ENCODE assay signal across 18 cellular contexts in the genomic region with DNA sequence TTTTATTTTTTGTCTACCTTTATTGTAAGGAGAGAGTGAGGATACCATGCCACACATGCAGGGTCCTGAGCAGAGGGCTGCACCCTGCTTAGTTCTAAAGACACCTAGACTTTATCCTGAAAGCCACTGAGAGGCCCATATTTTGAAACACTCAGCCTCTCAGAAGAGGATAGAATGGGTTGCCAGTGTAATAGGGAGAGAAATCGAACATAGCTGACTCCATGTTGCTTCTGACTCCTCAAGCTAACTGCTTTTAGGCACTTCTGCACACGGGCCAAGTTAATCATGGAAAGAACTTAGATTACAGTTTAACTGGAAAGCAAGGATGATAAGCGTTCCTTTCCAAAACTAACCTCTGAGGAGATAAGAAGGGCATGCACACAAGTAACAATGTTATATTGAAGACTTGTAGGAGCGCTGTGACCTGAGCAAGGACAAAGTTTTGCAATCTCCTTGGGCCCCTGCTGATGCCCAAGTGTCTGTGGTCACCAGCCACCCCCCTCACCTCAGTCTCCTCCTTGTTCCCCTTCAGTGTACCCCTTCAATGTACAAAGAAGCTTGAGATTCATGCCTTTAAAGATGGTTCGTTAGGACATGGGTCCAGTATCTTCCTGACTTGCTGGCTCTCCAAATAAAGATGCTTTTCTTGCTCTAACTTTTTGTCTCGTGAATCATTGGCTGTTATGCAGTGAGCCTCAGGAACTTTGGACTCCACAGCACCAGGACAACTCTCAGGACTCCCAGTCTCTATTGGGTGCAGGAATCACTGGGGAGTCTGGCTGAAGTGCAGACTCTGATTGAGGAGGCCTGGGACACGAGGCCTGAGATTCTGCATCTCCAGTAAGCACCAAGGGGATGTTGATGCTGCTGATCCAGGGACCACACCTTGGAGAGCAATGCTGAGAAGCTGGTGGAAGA.
"Had no signal": no experiment of that assay in that cellular context is flagged by ENCODE, and none has a peak within 500 bp of the region (broad histone marks: within the 10 kb centered on the region; RNA-seq: fewer than 3 reads in every experiment).

No MANE protein-coding gene starts in this region.

- H3K9me3 Mint-ChIP-seq: activated CD4-positive, alpha-beta memory T cell treated with anti-CD3 and anti-CD28 coated beads, Interleukin-2, amount 10 ng/mL, durations not matched to agents 7 days and 5 days; activated naive CD4-positive, alpha-beta T cell treated with anti-CD3 and anti-CD28 coated beads for 36 hours; activated T-helper 1 cell treated with anti-CD3 and anti-CD28 coated beads, Interleukin-12 subunit alpha, Interleukin-12 subunit beta, Interleukin-2, Interleukin-4 antibody, amounts not matched to agents 30 ng/mL and 10 ng/mL and 1 ng/mL, durations not matched to agents 14 hours and 24 hours and 36 hours; endodermal cell; neural crest cell had no signal

- H3K9me3 ChIP-seq: tibial artery, vagina had no signal

- ATAC-seq: activated CD4-positive, alpha-beta T cell treated with anti-CD3 and anti-CD28 coated beads for 36 hours had no signal

- H3K27ac ChIP-seq: VCaP had no signal

- H3K27me3 ChIP-seq: tibial artery, vagina had no signal

- DNase-seq: activated CD4-positive, alpha-beta memory T cell treated with anti-CD3 and anti-CD28 coated beads, Interleukin-2, amount 10 ng/mL, durations not matched to agents 7 days and 5 days; activated CD4-positive, alpha-beta T cell treated with anti-CD3 and anti-CD28 coated beads for 36 hours; activated CD8-positive, alpha-beta memory T cell treated with anti-CD3 and anti-CD28 coated beads, Interleukin-2, amount 50 U/mL, for 4 hours; activated naive CD4-positive, alpha-beta T cell treated with anti-CD3 and anti-CD28 coated beads for 36 hours; cerebellar nuclear complex; dermis blood vessel endothelial cell; endodermal cell; foreskin fibroblast; glutamatergic neuron; left cardiac atrium; stimulated activated CD4-positive, alpha-beta T cell treated with anti-CD3 and anti-CD28 coated beads, Interleukin-4, amount 100 ng/mL, for 4 hours; SW 1271; tibial artery had no signal

- H3K27ac Mint-ChIP-seq: activated CD4-positive, alpha-beta memory T cell treated with anti-CD3 and anti-CD28 coated beads, Interleukin-2, amount 10 ng/mL, durations not matched to agents 7 days and 5 days; activated CD4-positive, alpha-beta T cell treated with anti-CD3 and anti-CD28 coated beads for 36 hours; activated naive CD4-positive, alpha-beta T cell treated with anti-CD3 and anti-CD28 coated beads for 36 hours; activated T-helper 1 cell treated with anti-CD3 and anti-CD28 coated beads, Interleukin-12 subunit alpha, Interleukin-12 subunit beta, Interleukin-2, Interleukin-4 antibody, amounts not matched to agents 30 ng/mL and 10 ng/mL and 1 ng/mL, durations not matched to agents 14 hours and 24 hours and 36 hours; endodermal cell; memory B cell had no signal

- H3K4me3 ChIP-seq: tibial artery, vagina had no signal

- H3K36me3 ChIP-seq: tibial artery, vagina had no signal

- H3K4me1 ChIP-seq: vagina had no signal
